Comparison of ENCODE assay signal across 9 cellular contexts in the genomic region with DNA sequence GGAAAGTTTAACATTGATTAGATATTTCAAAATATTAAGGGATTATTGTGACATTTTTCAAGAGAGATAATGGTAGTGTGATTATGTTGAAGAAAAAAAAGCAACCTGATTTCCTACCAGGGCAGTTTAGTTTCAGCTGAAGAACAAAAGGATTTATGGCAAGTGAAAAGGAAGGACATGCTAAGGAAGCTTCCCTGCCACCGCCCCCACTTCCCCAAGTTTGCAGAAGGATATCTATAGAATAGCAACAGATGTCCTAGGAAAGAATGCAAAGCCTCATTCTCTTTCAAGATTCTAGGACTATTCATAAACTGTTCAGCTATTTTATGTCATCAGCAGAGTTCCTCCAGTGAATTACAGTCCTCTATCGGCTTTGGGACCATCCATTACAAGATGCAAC.
"Had no signal": no experiment of that assay in that cellular context is flagged by ENCODE, and none has a peak within 500 bp of the region (broad histone marks: within the 10 kb centered on the region; RNA-seq: fewer than 3 reads in every experiment).

No MANE protein-coding gene starts in this region.

- FAIRE-seq: HepG2 had no signal

- H3K27ac ChIP-seq: GM23248, HL-60 had no signal

- H3K4me1 ChIP-seq: HAP-1 had no signal

- ATAC-seq: HCT116, HepG2 had no signal

- H3K36me3 ChIP-seq: HAP-1 had no signal

- H3K36me3 Mint-ChIP-seq: IgD-negative memory B cell had no signal

- H3K4me1 Mint-ChIP-seq: IgD-negative memory B cell had no signal

- DNase-seq: GM23248, GOT3, H7, HFFc6 had no signal

- H3K9me3 ChIP-seq: HAP-1 had no signal

- H2AFZ ChIP-seq: GM23248 had no signal

- H3K9me3 Mint-ChIP-seq: HFFc6, IgD-negative memory B cell had no signal

- H3K4me3 ChIP-seq: GM23248, HAP-1 had no signal

- H3K9ac ChIP-seq: GM23248 had no signal

- H3K27ac Mint-ChIP-seq: HFFc6, IgD-negative memory B cell had no signal

- H3K4me3 Mint-ChIP-seq: HFFc6, IgD-negative memory B cell had no signal
